Comparison of ENCODE assay signal across 8 cellular contexts in the genomic region with DNA sequence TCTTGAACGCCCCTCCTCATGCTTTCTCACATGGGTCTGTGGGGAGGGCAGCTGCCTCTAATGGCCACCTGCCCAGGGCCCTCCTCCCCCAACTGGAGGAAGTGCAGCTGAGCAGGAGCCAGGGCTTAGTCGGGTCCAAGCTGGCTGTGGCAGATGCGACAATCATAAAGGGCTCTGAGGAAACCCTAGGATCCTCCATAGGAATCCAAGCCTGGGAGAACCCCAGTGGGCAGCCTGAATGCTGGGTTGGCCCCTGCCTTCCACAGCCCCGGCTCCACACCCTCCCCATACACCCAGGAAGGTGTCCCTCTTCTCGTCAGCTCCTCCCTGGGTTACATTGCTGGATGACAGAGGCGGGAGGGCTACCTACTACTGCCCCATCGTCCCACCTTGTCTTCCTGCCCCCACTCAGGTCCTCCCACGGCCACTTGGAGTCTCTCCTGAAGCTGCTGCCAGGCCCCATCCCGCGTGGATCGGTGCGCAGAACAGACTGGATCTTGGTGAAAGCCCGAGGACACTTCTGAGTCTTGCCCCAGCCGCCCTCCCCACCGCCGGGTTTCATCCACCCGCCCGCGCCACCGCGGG. TPM values are rescaled to one million over a fixed set of nuclear protein-coding genes. Genes with fewer than 3 reads are reported as not detected.
DNase-seq lines count a peak whose midpoint lies in the region; TF ChIP-seq lines count a peak whose summit lies in the region.

No MANE protein-coding gene starts in this region.

- DNase-seq in AG04449 (ENCODE audit: low read depth, low spot score) (no peak), mammary epithelial cell (no peak), NCI-H2171 treated with DMSO at 0.1 percent for 48 hours (lab: John Stamatoyannopoulos, UW) (no peak), foreskin melanocyte (no peak)
- no peak for DNase-seq in central memory CD4-positive, alpha-beta T cell
- DNase-seq in effector CD8-positive, alpha-beta T cell (lab: John Stamatoyannopoulos, UW) = no peak

- POLR2A ChIA-PET in AG04449 (lab: Yijun Ruan, JAX) = interaction anchor here (0.6 to 0.7 kb wide), 2 partner anchors 90 to 160 kb away, joined by 3 read pairs; no protein-coding TSS in a partner anchor
- POLR2A ChIA-PET in HEK293 (lab: Yijun Ruan, JAX) = interaction anchor here (0.5 to 2.1 kb wide), 7 partner anchors 9 to 233 kb away, joined by 3 to 7 read pairs (median 5); a partner anchor contains a TSS

- in situ Hi-C loops in mammary epithelial cell (cut with MboI; ENCODE audit: low sequenced_read_pairs in 2 of 2) = no loop called here

- peak overlapping the region; percentile 87 for H2AFZ ChIP-seq in mammary epithelial cell (ENCODE audit: low read depth, low read length)

- no TSS peak for BruUV-seq in mammary epithelial cell (replicated peaks; lab: Mats Ljungman, UMichigan)

- H3K9ac ChIP-seq in mammary epithelial cell (ENCODE audit: insufficient read depth, low read length) (no peak overlapping the region), mucosa of rectum (ENCODE audit: low read depth in 1 of 2, low read length in 2 of 2) (peak overlapping the region in 1 of 2 donors; percentile 57)

- peak overlapping the region; percentile 52 for H3K4me3 ChIP-seq in AG04449 (ENCODE audit: low read depth, low read length)
- H3K4me3 ChIP-seq in HEK293 (ENCODE audit: low read depth, low read length) = peak overlapping the region; percentile 29
- peak overlapping the region; percentile 4 to 50 (median 40) for H3K4me3 ChIP-seq in mammary epithelial cell (replicated peaks in 1 of 3; ENCODE audit: insufficient read depth in 1 of 3, low read depth in 2 of 3, low read length in 3 of 3)
- H3K4me3 ChIP-seq in mucosa of rectum (ENCODE audit: low read length in 2 of 2) = peak overlapping the region; percentile 48 to 54

- no peaks in the 10 kb centered on the region for H3K27me3 ChIP-seq in mammary epithelial cell (ENCODE audit: insufficient read depth, low read length)
- H3K27me3 ChIP-seq in mucosa of rectum (ENCODE audit: control insufficient read depth in 2 of 2, insufficient read depth in 2 of 2, low read length in 2 of 2) = peaks cover 12 to 20% of the 10 kb centered on the region in 2 donors

- H4K20me1 ChIP-seq in mammary epithelial cell (ENCODE audit: insufficient read depth, low read length) = no peaks in the 10 kb centered on the region

- WGBS in mammary epithelial cell (ENCODE audit: low coverage, missing lambda C conversion rate) = 59% methylated on average over 5 of the region's 21 CpGs

- peak overlapping the region; percentile 91 for H3K4me2 ChIP-seq in mammary epithelial cell (ENCODE audit: insufficient read depth, low read depth, low read length)

- CTCF ChIA-PET in AG04449 (lab: Yijun Ruan, JAX) (interaction anchor here (0.7 to 3.9 kb wide), 21 partner anchors 9 to 172 kb away, joined by 3 to 49 read pairs (median 5); a partner anchor contains a TSS), HEK293 (lab: Yijun Ruan, JAX) (interaction anchor here (0.6 to 13.3 kb wide), 16 partner anchors 9 to 172 kb away, joined by 3 to 155 read pairs (median 3); a partner anchor contains a TSS), mammary epithelial cell (lab: Charles Lee; ENCODE audit: low non-redundant PET) (no interaction called here)

- H3K27ac ChIP-seq in HEK293 (ENCODE audit: extremely low read depth, low read depth, low read length) (peak overlapping the region; percentile 71; the same call in 1 of the 2 replicates), mammary epithelial cell (ENCODE audit: insufficient read depth, low read depth, low read length) (no peak overlapping the region), mucosa of rectum (ENCODE audit: low read depth in 2 of 2, low read length in 2 of 2) (no peak overlapping the region)

- no peaks in the 10 kb centered on the region for H3K9me3 ChIP-seq in HEK293 (ENCODE audit: control insufficient read depth, insufficient read depth, low read depth, low read length)
- H3K9me3 ChIP-seq in mammary epithelial cell (replicated peaks; ENCODE audit: insufficient read depth, low read length) = no peaks in the 10 kb centered on the region
- H3K9me3 ChIP-seq in mucosa of rectum (ENCODE audit: control insufficient read depth in 2 of 2, low read length in 2 of 2) = no peaks in the 10 kb centered on the region

- TF ChIP-seq CTCF in AG04449 (IDR thresholded peaks at IDR 0.05; ENCODE audit: insufficient read depth, low read length, missing control alignments) = no peak
- TF ChIP-seq CTCF in HEK293 (tag by site-specific recombination; IDR thresholded peaks at IDR 0.05) = no peak
- TF ChIP-seq CTCF in mammary epithelial cell (conservative IDR thresholded peaks at IDR 0.05 in 1 of 2, IDR thresholded peaks at IDR 0.05 in 1 of 2; ENCODE audit: extremely low read depth in 1 of 2, insufficient read depth in 1 of 2, low read depth in 1 of 2, low read length in 2 of 2) = no peak

- dilution Hi-C loops in mammary epithelial cell (cut with HindIII; ENCODE audit: low sequenced_read_pairs) = no loop called here

- H3K4me1 ChIP-seq in HEK293 (ENCODE audit: control insufficient read depth, insufficient read depth, low read length) (no peaks in the 10 kb centered on the region; the same call in 1 of the 2 replicates), mammary epithelial cell (ENCODE audit: insufficient read depth, low read length) (peaks cover 22% of the 10 kb centered on the region), mucosa of rectum (ENCODE audit: control insufficient read depth in 2 of 2, insufficient read depth in 2 of 2, low read length in 2 of 2) (peaks cover 9 to 11% of the 10 kb centered on the region in 2 donors)

- no peaks in the 10 kb centered on the region for H3K79me2 ChIP-seq in mammary epithelial cell (ENCODE audit: insufficient read depth, low read length)

- H3K36me3 ChIP-seq in HEK293 (ENCODE audit: control insufficient read depth in 2 of 2, insufficient read depth in 1 of 2, low read length in 2 of 2) (no peaks in the 10 kb centered on the region), mammary epithelial cell (ENCODE audit: insufficient read depth, low read length) (no peaks in the 10 kb centered on the region), mucosa of rectum (ENCODE audit: control insufficient read depth in 2 of 2, insufficient read depth in 2 of 2, low read length in 2 of 2) (no peaks in the 10 kb centered on the region)

- intact Hi-C loops in mammary epithelial cell (cut with micrococcal nuclease) = loop anchor here (1.0 kb wide), 1 partner anchor 36 kb away; no protein-coding TSS in a partner anchor

TF ChIP-seq in HEK293, 187 proteins besides CTCF, POLR2A, EP300 and RAD21:
- TF ChIP-seq, protein P1, sequence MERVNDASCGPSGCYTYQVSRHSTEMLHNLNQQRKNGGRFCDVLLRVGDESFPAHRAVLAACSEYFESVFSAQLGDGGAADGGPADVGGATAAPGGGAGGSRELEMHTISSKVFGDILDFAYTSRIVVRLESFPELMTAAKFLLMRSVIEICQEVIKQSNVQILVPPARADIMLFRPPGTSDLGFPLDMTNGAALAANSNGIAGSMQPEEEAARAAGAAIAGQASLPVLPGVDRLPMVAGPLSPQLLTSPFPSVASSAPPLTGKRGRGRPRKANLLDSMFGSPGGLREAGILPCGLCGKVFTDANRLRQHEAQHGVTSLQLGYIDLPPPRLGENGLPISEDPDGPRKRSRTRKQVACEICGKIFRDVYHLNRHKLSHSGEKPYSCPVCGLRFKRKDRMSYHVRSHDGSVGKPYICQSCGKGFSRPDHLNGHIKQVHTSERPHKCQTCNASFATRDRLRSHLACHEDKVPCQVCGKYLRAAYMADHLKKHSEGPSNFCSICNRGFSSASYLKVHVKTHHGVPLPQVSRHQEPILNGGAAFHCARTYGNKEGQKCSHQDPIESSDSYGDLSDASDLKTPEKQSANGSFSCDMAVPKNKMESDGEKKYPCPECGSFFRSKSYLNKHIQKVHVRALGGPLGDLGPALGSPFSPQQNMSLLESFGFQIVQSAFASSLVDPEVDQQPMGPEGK (tag by site-specific recombination; IDR thresholded peaks at IDR 0.05) = peak; percentile 21; the same call in 1 of the 2 replicates
- TF ChIP-seq ZNF600 (tag by site-specific recombination; IDR thresholded peaks at IDR 0.05) (0 out of 2 replicates have a peak, but pooled peaks have one; percentile 14), ZNF341 (tag by site-specific recombination; IDR thresholded peaks at IDR 0.05; ENCODE audit: low read depth) (peak; percentile 15; the same call in 1 of the 2 replicates)
- TF ChIP-seq, protein P2, sequence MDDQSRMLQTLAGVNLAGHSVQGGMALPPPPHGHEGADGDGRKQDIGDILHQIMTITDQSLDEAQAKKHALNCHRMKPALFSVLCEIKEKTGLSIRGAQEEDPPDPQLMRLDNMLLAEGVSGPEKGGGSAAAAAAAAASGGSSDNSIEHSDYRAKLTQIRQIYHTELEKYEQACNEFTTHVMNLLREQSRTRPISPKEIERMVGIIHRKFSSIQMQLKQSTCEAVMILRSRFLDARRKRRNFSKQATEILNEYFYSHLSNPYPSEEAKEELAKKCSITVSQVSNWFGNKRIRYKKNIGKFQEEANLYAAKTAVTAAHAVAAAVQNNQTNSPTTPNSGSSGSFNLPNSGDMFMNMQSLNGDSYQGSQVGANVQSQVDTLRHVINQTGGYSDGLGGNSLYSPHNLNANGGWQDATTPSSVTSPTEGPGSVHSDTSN (CRISPR knock-in tag; IDR thresholded peaks at IDR 0.05) = no peak
TF ChIP-seq in HEK293: peak in this region for 3.

RNA-seq across cellular contexts. Expression of a gene that starts 15.6 kb away (rescaled TPM):
- 10 to 100 TPM; 80.4 to 81.3 TPM for total RNA-seq in mammary epithelial cell
- 36.9 TPM for polyA plus RNA-seq in mammary epithelial cell
- polyA minus RNA-seq in mammary epithelial cell = 17.5 TPM

RNA-seq across cellular contexts. Expression of a gene that starts 24.9 kb away (rescaled TPM):
- 1 to 10 TPM; 2.7 to 3.6 TPM for total RNA-seq in mammary epithelial cell
- 4.8 TPM for polyA plus RNA-seq in mammary epithelial cell
- polyA minus RNA-seq in mammary epithelial cell = 2.3 TPM

RNA-seq across cellular contexts. Expression of a gene that starts 52.3 kb away (rescaled TPM):
- total RNA-seq in mammary epithelial cell = 1 to 10 TPM; 1.3 to 3.5 TPM
- polyA plus RNA-seq in mammary epithelial cell = 2.0 TPM
- 2.6 TPM for polyA minus RNA-seq in mammary epithelial cell
